ENCODE assay signal across 8 cellular contexts in the genomic region with DNA sequence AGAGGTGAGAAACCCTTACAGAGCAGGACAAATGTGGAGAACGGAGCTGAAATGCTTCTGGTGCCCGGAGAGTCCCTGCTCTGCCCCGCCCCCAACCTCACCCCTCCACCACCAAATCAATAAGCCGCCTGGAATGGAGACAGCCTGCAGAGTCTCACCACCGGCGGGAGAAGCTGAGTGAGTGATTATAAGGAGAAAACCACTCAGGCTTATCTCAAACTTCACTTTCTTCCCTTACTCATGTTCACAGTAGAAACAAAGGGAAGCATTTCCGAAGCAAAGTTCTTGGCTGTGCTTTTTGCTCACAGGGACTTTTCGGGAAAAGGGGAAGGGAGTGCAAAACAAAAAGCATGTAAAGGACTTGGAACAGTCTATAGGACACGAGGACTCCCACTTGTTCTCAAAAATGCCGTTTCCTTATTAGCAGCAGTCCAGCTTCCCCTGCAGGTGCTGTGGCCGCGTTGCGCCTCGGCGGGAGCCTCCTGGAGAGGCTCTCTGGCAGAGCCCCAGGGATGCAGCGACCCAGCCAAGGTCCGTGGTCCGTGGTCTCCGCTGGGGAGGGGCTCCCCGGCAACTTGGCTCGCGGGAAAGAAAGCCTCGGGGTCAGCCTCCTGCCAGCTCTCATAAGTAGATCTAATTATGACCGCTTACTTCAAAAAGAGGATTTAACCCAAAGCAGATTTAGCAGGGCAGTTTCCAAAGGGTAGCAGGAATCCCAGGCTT.
A peak's percentile ranks its signal among the peaks of the same experiment; 100 is the strongest.
DNase-seq lines count a peak whose midpoint lies in the region; ATAC-seq and TF ChIP-seq lines count a peak whose summit lies in the region.

No MANE protein-coding gene starts in this region.

- no peak overlapping the region for H3K27ac Mint-ChIP-seq in stimulated activated naive CD8-positive, alpha-beta T cell treated with anti-CD3 and anti-CD28 coated beads, Interleukin-15, amount 100 ng/mL, for 72 hours

- H3K27ac ChIP-seq in breast epithelium (peak overlapping the region in 1 of 2 donors; percentile 24), liver (ENCODE audit: low read depth in 1 of 2, low read length in 2 of 2) (no peak overlapping the region), aorta (ENCODE audit: low read depth in 1 of 2, low read length in 2 of 2) (peak overlapping the region; percentile 55 to 76)

- H3K9me3 Mint-ChIP-seq in stimulated activated naive CD8-positive, alpha-beta T cell treated with anti-CD3 and anti-CD28 coated beads, Interleukin-15, amount 100 ng/mL, for 72 hours = no peaks in the 10 kb centered on the region

- no peak for DNase-seq in stimulated activated naive CD8-positive, alpha-beta T cell treated with anti-CD3 and anti-CD28 coated beads, Interleukin-15, amount 100 ng/mL, for 72 hours
- no peak for DNase-seq in stimulated activated naive CD8-positive, alpha-beta T cell treated with anti-CD3 and anti-CD28 coated beads, Interleukin-15, Interleukin-2, amounts not matched to agents 100 U/mL and 50 U/mL, for 24 hours
- no peak for DNase-seq in breast epithelium (ENCODE audit: low spot score in 2 of 2)
- DNase-seq in aorta = peak; percentile 47 to 78

- no peak for ATAC-seq in stimulated activated naive CD8-positive, alpha-beta T cell treated with anti-CD3 and anti-CD28 coated beads, Interleukin-15, amount 100 ng/mL, for 72 hours
- ATAC-seq in stimulated activated naive CD8-positive, alpha-beta T cell treated with anti-CD3 and anti-CD28 coated beads, Interleukin-15, Interleukin-2, amounts not matched to agents 100 U/mL and 50 U/mL, for 24 hours = no peak
- ATAC-seq in aorta (ENCODE audit: low FRiP score) (peak; percentile 67), HG02798 (IDR thresholded peaks at IDR 0.05; ENCODE audit: poor library complexity, unreplicated experiment) (no peak), GM18867 (IDR thresholded peaks at IDR 0.05; ENCODE audit: unreplicated experiment) (no peak)
- ATAC-seq in activated CD4-positive, CD25-positive, alpha-beta regulatory T cell treated with anti-CD3 and anti-CD28 coated beads, Interleukin-2, amount 50 U/mL, for 24 hours = no peak

- no peaks in the 10 kb centered on the region for H3K4me1 ChIP-seq in breast epithelium
- H3K4me1 ChIP-seq in liver (ENCODE audit: control insufficient read depth in 4 of 4, insufficient read depth in 4 of 4, low read length in 3 of 4) = peaks cover 0 to 9% (median 7%) of the 10 kb centered on the region in 4 donors
- peaks cover 0 to 22% of the 10 kb centered on the region in 2 donors for H3K4me1 ChIP-seq in aorta (ENCODE audit: control insufficient read depth in 1 of 2, insufficient read depth in 2 of 2, low read length in 2 of 2)

- TF ChIP-seq RAD21 in liver (IDR thresholded peaks at IDR 0.05) = no peak

- no peaks in the 10 kb centered on the region for H3K9me3 ChIP-seq in breast epithelium
- no peaks in the 10 kb centered on the region for H3K9me3 ChIP-seq in liver (ENCODE audit: control insufficient read depth in 4 of 4, low read length in 3 of 4)
- no peaks in the 10 kb centered on the region for H3K9me3 ChIP-seq in aorta (ENCODE audit: control insufficient read depth, low read length)

- H3K27me3 ChIP-seq in breast epithelium (no peaks in the 10 kb centered on the region), liver (ENCODE audit: control insufficient read depth in 4 of 4, insufficient read depth in 4 of 4, low read length in 3 of 4) (no peaks in the 10 kb centered on the region), aorta (ENCODE audit: control insufficient read depth in 1 of 2, insufficient read depth in 2 of 2, low read length in 1 of 2) (no peaks in the 10 kb centered on the region)

- TF ChIP-seq POLR2A in breast epithelium (IDR thresholded peaks at IDR 0.05) = no peak

- H3K27me3 Mint-ChIP-seq in stimulated activated naive CD8-positive, alpha-beta T cell treated with anti-CD3 and anti-CD28 coated beads, Interleukin-15, amount 100 ng/mL, for 72 hours = peaks cover 49% of the 10 kb centered on the region

- TF ChIP-seq CTCF in breast epithelium (IDR thresholded peaks at IDR 0.05) = no peak
- TF ChIP-seq CTCF in liver (IDR thresholded peaks at IDR 0.05; ENCODE audit: low read depth, low read length, missing input control) = no peak

- no peaks in the 10 kb centered on the region for H3K36me3 ChIP-seq in breast epithelium
- no peaks in the 10 kb centered on the region for H3K36me3 ChIP-seq in liver (ENCODE audit: control insufficient read depth in 4 of 4, insufficient read depth in 3 of 4, low read depth in 1 of 4, low read length in 3 of 4)
- peaks cover 0 to 4% of the 10 kb centered on the region in 2 donors for H3K36me3 ChIP-seq in aorta (ENCODE audit: control insufficient read depth in 1 of 2, insufficient read depth in 2 of 2, low read length in 1 of 2)

- intact Hi-C loops in breast epithelium (cut with DNase I; ENCODE audit: low total_unique reads) = no loop called here
- intact Hi-C loops in aorta (cut with DNase I) = no loop called here

- 2% methylated on average over 24 of the region's 24 CpGs for WGBS in liver
- 1% methylated on average over 24 of the region's 24 CpGs for WGBS in aorta, 2 donors

- peak overlapping the region; percentile 35 to 63 (median 39) for H3K4me3 ChIP-seq in breast epithelium
- peak overlapping the region; percentile 14 to 69 (median 19) for H3K4me3 ChIP-seq in liver (ENCODE audit: low read depth in 1 of 3, low read length in 3 of 3)
- H3K4me3 ChIP-seq in aorta (ENCODE audit: low read length in 2 of 2) = peak overlapping the region; percentile 35 to 50

- peak overlapping the region; percentile 35 to 64 for H3K4me3 Mint-ChIP-seq in stimulated activated naive CD8-positive, alpha-beta T cell treated with anti-CD3 and anti-CD28 coated beads, Interleukin-15, amount 100 ng/mL, for 72 hours

- H3K4me1 Mint-ChIP-seq in stimulated activated naive CD8-positive, alpha-beta T cell treated with anti-CD3 and anti-CD28 coated beads, Interleukin-15, amount 100 ng/mL, for 72 hours = peaks cover 6% of the 10 kb centered on the region

- no peak overlapping the region for H3K9ac ChIP-seq in liver (ENCODE audit: low read depth in 1 of 2, low read length in 2 of 2)

TF ChIP-seq in liver, 16 proteins besides CTCF, POLR2A, EP300 and RAD21:
- TF ChIP-seq FOXA2 (IDR thresholded peaks at IDR 0.05) = no peak
- TF ChIP-seq TAF1 (conservative IDR thresholded peaks at IDR 0.05) = no peak
- TF ChIP-seq GABPA (IDR thresholded peaks at IDR 0.05 in 1 of 2, conservative IDR thresholded peaks at IDR 0.05 in 1 of 2) = no peak
- TF ChIP-seq HNF4A (conservative IDR thresholded peaks at IDR 0.05) = no peak
- no peak for TF ChIP-seq JUND (IDR thresholded peaks at IDR 0.05)
- TF ChIP-seq, protein P1, sequence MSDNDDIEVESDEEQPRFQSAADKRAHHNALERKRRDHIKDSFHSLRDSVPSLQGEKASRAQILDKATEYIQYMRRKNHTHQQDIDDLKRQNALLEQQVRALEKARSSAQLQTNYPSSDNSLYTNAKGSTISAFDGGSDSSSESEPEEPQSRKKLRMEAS (IDR thresholded peaks at IDR 0.05) = no peak
- TF ChIP-seq FOXA1 (IDR thresholded peaks at IDR 0.05) = no peak
- no peak for TF ChIP-seq RXRA (IDR thresholded peaks at IDR 0.05)
- TF ChIP-seq YY1 (IDR thresholded peaks at IDR 0.05) = no peak

Comparison
In these comparisons a context has a peak if more than half of its experiments do, and no peak if none do; other contexts are left out.
1. DNase-seq: peak in aorta (2 of 2); none in stimulated activated naive CD8-positive, alpha-beta T cell treated with anti-CD3 and anti-CD28 coated beads, Interleukin-15, amount 100 ng/mL, for 72 hours (0 of 2), stimulated activated naive CD8-positive, alpha-beta T cell treated with anti-CD3 and anti-CD28 coated beads, Interleukin-15, Interleukin-2, amounts not matched to agents 100 U/mL and 50 U/mL, for 24 hours (single experiment) and breast epithelium (0 of 2).
2. H3K27ac ChIP-seq: peak in aorta (2 of 2); none in liver (0 of 2).
3. Peak in every context shown above with its lines, with median percentiles within 50 percentile points of each other: H3K4me3 ChIP-seq.